ENCODE assay signal across 1 cellular context in the genomic region with DNA sequence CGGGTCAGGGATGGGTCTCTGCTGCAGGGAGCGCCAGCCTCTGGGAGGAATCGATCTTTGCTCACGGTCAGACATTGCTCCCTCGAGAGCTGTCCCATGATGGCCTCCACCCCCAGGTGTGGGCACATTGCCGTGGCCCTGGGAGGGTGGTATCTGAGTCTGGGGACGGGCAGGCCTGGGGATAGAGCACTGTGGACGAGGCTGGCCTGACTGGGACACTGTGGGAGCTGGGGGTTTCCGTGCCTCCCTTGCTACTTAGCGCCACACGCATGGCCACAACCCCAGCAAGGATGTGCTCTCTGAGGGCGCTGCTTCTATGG.
TF ChIP-seq lines count a peak whose summit lies in the region.

No MANE protein-coding gene starts in this region.

TF ChIP-seq in H1, 55 proteins besides CTCF, POLR2A, EP300 and RAD21:
- TF ChIP-seq CREB1 (IDR thresholded peaks at IDR 0.05): no peak
- TF ChIP-seq HDAC6 (IDR thresholded peaks at IDR 0.05; ENCODE audit: low read depth, low read length): no peak
- no peak for TF ChIP-seq KDM1A (IDR thresholded peaks at IDR 0.05; ENCODE audit: borderline replicate concordance, low read length)
- no peak for TF ChIP-seq POU5F1 (IDR thresholded peaks at IDR 0.05; ENCODE audit: low read depth, low read length)
- no peak for TF ChIP-seq CTBP2 (IDR thresholded peaks at IDR 0.05; ENCODE audit: borderline replicate concordance, insufficient read depth, insufficient read length, low read length)
- no peak for TF ChIP-seq SIN3A (conservative IDR thresholded peaks at IDR 0.05 in 1 of 2, IDR thresholded peaks at IDR 0.05 in 1 of 2; ENCODE audit: low read depth in 1 of 2, low read length in 2 of 2)
- TF ChIP-seq TAF1 (IDR thresholded peaks at IDR 0.05; ENCODE audit: low read depth, low read length): no peak
- no peak for TF ChIP-seq NANOG (IDR thresholded peaks at IDR 0.05; ENCODE audit: insufficient read depth, low read depth, low read length, poor library complexity, severe bottlenecking)
- TF ChIP-seq CHD1 (IDR thresholded peaks at IDR 0.05; ENCODE audit: low read depth, low read length): no peak
- TF ChIP-seq SAP30 (IDR thresholded peaks at IDR 0.05; ENCODE audit: insufficient read depth, insufficient replicate concordance, low read length): no peak
- no peak for TF ChIP-seq KDM4A (IDR thresholded peaks at IDR 0.05; ENCODE audit: low read depth, low read length, severe bottlenecking)
- no peak for TF ChIP-seq JUN (IDR thresholded peaks at IDR 0.05; ENCODE audit: low read depth, low read length)
TF ChIP-seq in H1: peak in this region for 0.
